In the genomic region with DNA sequence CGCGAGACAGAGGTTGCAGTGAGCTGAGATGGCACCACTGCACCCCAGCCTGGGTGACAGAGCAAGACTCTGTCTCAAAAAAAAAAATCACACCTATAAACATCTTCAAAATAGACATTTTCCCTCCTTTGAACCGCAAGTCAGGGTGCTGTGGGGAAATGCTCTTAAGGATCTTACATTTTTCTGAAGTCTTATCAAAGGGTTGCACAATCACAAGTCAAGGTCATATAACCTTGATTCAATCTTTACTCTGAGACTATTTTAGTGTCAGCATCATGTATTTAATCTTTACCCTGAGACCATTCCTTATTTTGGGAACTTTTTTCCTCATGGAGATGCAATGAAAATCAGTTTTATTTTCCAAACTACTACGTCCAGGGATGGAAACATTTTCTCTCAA, we compare ENCODE assay signal across 23 cellular contexts.
"Had no signal": no experiment of that assay in that cellular context is flagged by ENCODE, and none has a peak within 500 bp of the region (broad histone marks: within the 10 kb centered on the region; RNA-seq: fewer than 3 reads in every experiment).

No MANE protein-coding gene starts in this region.

- H3K36me3 ChIP-seq: Peyer's patch, SJCRH30 had no signal

- H3K27me3 ChIP-seq: Peyer's patch, SJCRH30 had no signal

- H3K4me2 ChIP-seq: KMS-11, PC-9 had no signal

- H3K4me1 ChIP-seq: Peyer's patch, SJCRH30 had no signal

- H3K9ac ChIP-seq: KMS-11 had no signal

- H3K4me3 ChIP-seq: PC-9, Peyer's patch, SJCRH30 had no signal

- H3K27ac ChIP-seq: HL-60, KMS-11, PC-9, Peyer's patch, SJCRH30 had no signal

- H2AFZ ChIP-seq: PC-9 had no signal

- ATAC-seq: Right ventricle myocardium inferior, SK-N-SH treated with all-trans-retinoic acid at 6 μM for 48 hours had no signal

- FAIRE-seq: HTR-8/SVneo had no signal

- DNase-seq: Kasumi-1, MM.1S, NCI-H1092, NCI-H1105 treated with DMSO at 0.1 percent for 48 hours, NCI-H1417 treated with DMSO at 0.1 percent for 48 hours, NCI-H146, NCI-H1694 treated with DMSO at 0.1 percent for 48 hours, NCI-H1930, NCI-H2081, NCI-H2107, NCI-H2227 treated with DMSO at 0.1 percent for 48 hours, NCI-H524, NCI-H526 treated with DMSO at 0.1 percent for 48 hours, NCI-H748 treated with DMSO at 0.1 percent for 48 hours, PC-9, Peyer's patch, SHP77 treated with DMSO at 0.1 percent for 48 hours, SJCRH30 had no signal

- H3K9me3 ChIP-seq: Peyer's patch, SJCRH30 had no signal
